Comparison of ENCODE assay signal across 15 cellular contexts in the genomic region with DNA sequence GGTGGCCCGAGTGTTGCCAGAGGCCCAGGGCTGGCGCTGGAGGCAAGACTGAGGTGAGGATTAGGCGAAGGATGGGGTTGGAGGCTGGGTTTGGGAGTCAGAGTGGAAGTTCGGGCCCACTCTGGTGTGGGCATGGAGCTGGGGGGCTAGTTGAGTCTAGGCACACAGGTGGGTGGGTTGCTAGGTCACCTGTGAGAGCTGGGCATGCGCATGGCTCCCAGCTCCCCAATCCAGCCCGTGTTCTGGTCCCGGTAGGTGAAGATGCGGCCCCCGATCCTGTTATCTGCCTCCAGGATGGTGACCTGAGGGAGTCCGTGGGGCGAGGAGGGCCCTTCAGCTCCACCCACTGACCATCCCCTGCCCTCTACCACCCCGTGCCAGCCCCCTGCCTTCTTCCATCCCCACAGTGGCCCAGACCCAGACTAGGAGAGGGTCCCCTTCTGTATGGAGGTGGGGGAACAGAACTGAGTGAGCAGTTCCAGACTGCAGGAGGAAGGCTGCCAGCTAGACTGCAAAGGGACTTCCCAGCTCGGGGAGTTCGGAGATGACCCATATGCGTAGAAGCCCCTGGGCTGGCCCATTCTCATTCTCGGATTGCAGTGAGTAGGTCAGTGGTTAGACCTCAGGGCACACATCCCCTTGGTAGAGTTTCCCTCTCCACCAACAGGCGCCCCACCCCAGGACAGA. TPM values are rescaled to one million over a fixed set of nuclear protein-coding genes. Genes with fewer than 3 reads are reported as not detected.
DNase-seq lines count a peak whose midpoint lies in the region; ATAC-seq and TF ChIP-seq lines count a peak whose summit lies in the region.
"Had no signal": no experiment of that assay in that cellular context is flagged by ENCODE, and none has a peak within 500 bp of the region (broad histone marks: within the 10 kb centered on the region; RNA-seq: fewer than 3 reads in every experiment).

No MANE protein-coding gene starts in this region.

- ATAC-seq in GM18873 (IDR thresholded peaks at IDR 0.05; ENCODE audit: low FRiP score, unreplicated experiment), result peak; percentile 36
- ATAC-seq in activated CD8-positive, alpha-beta T cell treated with anti-CD3 and anti-CD28 coated beads for 36 hours, result no peak
- no peak for ATAC-seq in GM23338
- ATAC-seq: Right ventricle myocardium inferior, WTC11 had no signal

- peak; percentile 62 for DNase-seq in activated CD4-positive, alpha-beta T cell treated with anti-CD3 and anti-CD28 coated beads for 48 hours
- DNase-seq in activated CD4-positive, alpha-beta T cell treated with anti-CD3 and anti-CD28 coated beads, Interleukin-2, amount 50 U/mL, for 4 hours, result no peak
- peak; percentile 68 for DNase-seq in activated CD8-positive, alpha-beta T cell treated with anti-CD3 and anti-CD28 coated beads for 36 hours
- peak; percentile 34 for DNase-seq in stimulated activated CD4-positive, alpha-beta T cell treated with anti-CD3 and anti-CD28 coated beads, Interleukin-4, amount 100 ng/mL, for 1 hour
- DNase-seq in hippocampal formation (lab: John Stamatoyannopoulos, UW) (no peak), NCI-H2029 (lab: John Stamatoyannopoulos, UW) (no peak), GM23338 (ENCODE audit: low spot score) (no peak)
- DNase-seq: DMS79, esophagus squamous epithelium, NCI-H446 had no signal

- no peaks in the 10 kb centered on the region for H3K9me2 ChIP-seq in GM23338 (ENCODE audit: insufficient read depth)

- no peaks in the 10 kb centered on the region for H3K79me2 ChIP-seq in GM23338 (replicated peaks; ENCODE audit: insufficient read depth)

- no peaks in the 10 kb centered on the region for H3K9me3 Mint-ChIP-seq in activated CD8-positive, alpha-beta T cell treated with anti-CD3 and anti-CD28 coated beads for 36 hours
- H3K9me3 Mint-ChIP-seq in GM23338, result no peaks in the 10 kb centered on the region; the same call in 2 of the 3 replicates
- H3K9me3 Mint-ChIP-seq: mesothelial cell of epicardium, WTC11 had no signal

- H3K4me1 ChIP-seq in GM23338 (ENCODE audit: insufficient read depth), result peaks cover 9% of the 10 kb centered on the region; the same call in 1 of the 2 replicates
- H3K4me1 ChIP-seq: breast epithelium had no signal

- H3K27me3 Mint-ChIP-seq in activated CD8-positive, alpha-beta T cell treated with anti-CD3 and anti-CD28 coated beads for 36 hours, result no peaks in the 10 kb centered on the region
- peaks cover 21% of the 10 kb centered on the region for H3K27me3 Mint-ChIP-seq in GM23338 (ENCODE audit: insufficient read depth, low read depth, poor library complexity)

- POLR2A ChIA-PET in activated CD8-positive, alpha-beta T cell treated with anti-CD3 and anti-CD28 coated beads for 36 hours (lab: Charles Lee), result interaction anchor here (0.9 to 8.9 kb wide), 7 partner anchors 12 to 88 kb away, joined by 3 to 59 read pairs (median 5); a partner anchor contains a TSS

- intact Hi-C loops in activated CD8-positive, alpha-beta T cell treated with anti-CD3 and anti-CD28 coated beads for 36 hours (cut with micrococcal nuclease), result loop anchor here (5.0 kb wide), 1 partner anchor 37 kb away; no protein-coding TSS in a partner anchor

- no peaks in the 10 kb centered on the region for H3K27me3 ChIP-seq in GM23338 (ENCODE audit: insufficient read depth)
- H3K27me3 ChIP-seq: breast epithelium had no signal

- no peak overlapping the region for H3K4me3 ChIP-seq in GM23338
- H3K4me3 ChIP-seq: breast epithelium, esophagus squamous epithelium had no signal

- no peak overlapping the region for H3K27ac ChIP-seq in GM23338 (ENCODE audit: low read depth)
- H3K27ac ChIP-seq: breast epithelium, esophagus squamous epithelium had no signal

- H3K36me3 Mint-ChIP-seq in activated CD8-positive, alpha-beta T cell treated with anti-CD3 and anti-CD28 coated beads for 36 hours (ENCODE audit: low read depth), result peaks cover 2% of the 10 kb centered on the region
- no peaks in the 10 kb centered on the region for H3K36me3 Mint-ChIP-seq in GM23338 (ENCODE audit: low read depth)
- H3K36me3 Mint-ChIP-seq: mesothelial cell of epicardium, WTC11 had no signal

- no peaks in the 10 kb centered on the region for H3K36me3 ChIP-seq in GM23338 (ENCODE audit: insufficient read depth)
- H3K36me3 ChIP-seq: breast epithelium, esophagus squamous epithelium had no signal

- no peak overlapping the region for H3K4me2 ChIP-seq in GM23338

- no peak for TF ChIP-seq CTCF in activated CD8-positive, alpha-beta T cell treated with anti-CD3 and anti-CD28 coated beads for 36 hours (IDR thresholded peaks at IDR 0.05)
- no peak for TF ChIP-seq CTCF in GM23338 (conservative IDR thresholded peaks at IDR 0.05; ENCODE audit: low read depth in 2 of 2)

- peaks cover 58% of the 10 kb centered on the region for H3K4me1 Mint-ChIP-seq in activated CD8-positive, alpha-beta T cell treated with anti-CD3 and anti-CD28 coated beads for 36 hours (ENCODE audit: low read depth)
- H3K4me1 Mint-ChIP-seq in GM23338, result peaks cover 17% of the 10 kb centered on the region

- CTCF ChIA-PET in activated CD8-positive, alpha-beta T cell treated with anti-CD3 and anti-CD28 coated beads for 36 hours (lab: Charles Lee), result interaction anchor here (1.7 kb wide), 1 partner anchor 222 kb away, joined by 4 read pairs; no protein-coding TSS in a partner anchor

- peak overlapping the region; percentile 75 for H3K4me3 Mint-ChIP-seq in activated CD8-positive, alpha-beta T cell treated with anti-CD3 and anti-CD28 coated beads for 36 hours
- H3K4me3 Mint-ChIP-seq in GM23338, result no peak overlapping the region
- H3K4me3 Mint-ChIP-seq: mesothelial cell of epicardium, WTC11 had no signal

- H4K20me1 ChIP-seq in GM23338 (replicated peaks; ENCODE audit: insufficient read depth), result no peaks in the 10 kb centered on the region

- peak overlapping the region; percentile 96 for H3K27ac Mint-ChIP-seq in activated CD8-positive, alpha-beta T cell treated with anti-CD3 and anti-CD28 coated beads for 36 hours
- H3K27ac Mint-ChIP-seq in GM23338, result no peak overlapping the region
- H3K27ac Mint-ChIP-seq: mesothelial cell of epicardium, WTC11 had no signal

- peaks cover 7% of the 10 kb centered on the region; the same call in 1 of the 2 replicates for H3F3A ChIP-seq in GM23338 (replicated peaks; ENCODE audit: low read depth)

- H2AFZ ChIP-seq in GM23338, result no peak overlapping the region

TF ChIP-seq in GM23338, 12 proteins besides CTCF, POLR2A, EP300 and RAD21:
- TF ChIP-seq EZH2phosphoT487 (IDR thresholded peaks at IDR 0.05; ENCODE audit: unreplicated experiment) (no peak), CREB1 (CRISPR knock-in tag; IDR thresholded peaks at IDR 0.05; ENCODE audit: low read depth) (no peak), EZH2 (IDR thresholded peaks at IDR 0.05; ENCODE audit: low read depth, unreplicated experiment) (no peak), ZNF114 (CRISPR knock-in tag; IDR thresholded peaks at IDR 0.05) (no peak)
- TF ChIP-seq, protein P1, sequence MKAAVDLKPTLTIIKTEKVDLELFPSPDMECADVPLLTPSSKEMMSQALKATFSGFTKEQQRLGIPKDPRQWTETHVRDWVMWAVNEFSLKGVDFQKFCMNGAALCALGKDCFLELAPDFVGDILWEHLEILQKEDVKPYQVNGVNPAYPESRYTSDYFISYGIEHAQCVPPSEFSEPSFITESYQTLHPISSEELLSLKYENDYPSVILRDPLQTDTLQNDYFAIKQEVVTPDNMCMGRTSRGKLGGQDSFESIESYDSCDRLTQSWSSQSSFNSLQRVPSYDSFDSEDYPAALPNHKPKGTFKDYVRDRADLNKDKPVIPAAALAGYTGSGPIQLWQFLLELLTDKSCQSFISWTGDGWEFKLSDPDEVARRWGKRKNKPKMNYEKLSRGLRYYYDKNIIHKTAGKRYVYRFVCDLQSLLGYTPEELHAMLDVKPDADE (IDR thresholded peaks at IDR 0.05), result no peak
TF ChIP-seq in GM23338: peak in this region for 0.

RNA-seq across cellular contexts. Expression of a gene that starts 1.7 kb away (rescaled TPM):
- total RNA-seq in activated CD8-positive, alpha-beta T cell treated with anti-CD3 and anti-CD28 coated beads for 36 hours, result 10 to 100 TPM; 16.1 to 16.2 TPM
- total RNA-seq in GM23338 (2014; rRNA removed; shearing (Covaris generic)), result 0.50 and 0.69 TPM in 2 replicates
- polyA plus RNA-seq in GM23338 (2016; fragmentation: Nextera tagmentation; extraction: Ambion mirVana), result 0.57 and 0.60 TPM in 2 replicates

RNA-seq across cellular contexts. Expression of a gene that starts 17.5 kb away (rescaled TPM):
- 10 to 100 TPM; 26.6 to 26.8 TPM for total RNA-seq in activated CD8-positive, alpha-beta T cell treated with anti-CD3 and anti-CD28 coated beads for 36 hours
- 12.1 and 19.3 TPM in 2 replicates for total RNA-seq in GM23338 (2014; rRNA removed; shearing (Covaris generic))
- 39.5 and 43.1 TPM in 2 replicates for polyA plus RNA-seq in GM23338 (2016; fragmentation: Nextera tagmentation; extraction: Ambion mirVana)

RNA-seq across cellular contexts. Expression of a gene that starts 17.9 kb away (rescaled TPM):
- total RNA-seq in activated CD8-positive, alpha-beta T cell treated with anti-CD3 and anti-CD28 coated beads for 36 hours, result 10 to 100 TPM; 17.5 to 19.5 TPM
- 15.7 and 21.5 TPM in 2 replicates for total RNA-seq in GM23338 (2014; rRNA removed; shearing (Covaris generic))
- 28.0 and 28.6 TPM in 2 replicates for polyA plus RNA-seq in GM23338 (2016; fragmentation: Nextera tagmentation; extraction: Ambion mirVana)

RNA-seq across cellular contexts. Expression of a gene that starts 27.6 kb away (rescaled TPM):
- total RNA-seq in activated CD8-positive, alpha-beta T cell treated with anti-CD3 and anti-CD28 coated beads for 36 hours, result 10 to 100 TPM; 58.8 to 65.9 TPM
- total RNA-seq in GM23338 (2014; rRNA removed; shearing (Covaris generic)), result 81.4 and 99.6 TPM in 2 replicates
- polyA plus RNA-seq in GM23338 (2016; fragmentation: Nextera tagmentation; extraction: Ambion mirVana), result 109 and 112 TPM in 2 replicates

RNA-seq across cellular contexts. Expression of a gene that starts 34.0 kb away (rescaled TPM):
- total RNA-seq in activated CD8-positive, alpha-beta T cell treated with anti-CD3 and anti-CD28 coated beads for 36 hours, result 10 to 100 TPM; 11.8 TPM
- 7.4 and 8.2 TPM in 2 replicates for total RNA-seq in GM23338 (2014; rRNA removed; shearing (Covaris generic))
- 9.6 and 10.3 TPM in 2 replicates for polyA plus RNA-seq in GM23338 (2016; fragmentation: Nextera tagmentation; extraction: Ambion mirVana)

Comparison
In these comparisons a context has a peak if more than half of its experiments do, and no peak if none do; other contexts are left out.
1. DNase-seq: peak in activated CD4-positive, alpha-beta T cell treated with anti-CD3 and anti-CD28 coated beads for 48 hours (single experiment), activated CD8-positive, alpha-beta T cell treated with anti-CD3 and anti-CD28 coated beads for 36 hours (single experiment) and stimulated activated CD4-positive, alpha-beta T cell treated with anti-CD3 and anti-CD28 coated beads, Interleukin-4, amount 100 ng/mL, for 1 hour (single experiment); none in activated CD4-positive, alpha-beta T cell treated with anti-CD3 and anti-CD28 coated beads, Interleukin-2, amount 50 U/mL, for 4 hours (0 of 2), hippocampal formation (0 of 2), NCI-H2029 (single experiment) and GM23338 (single experiment).
2. RNA of a gene that starts 1.7 kb away (total RNA-seq): 16.1 to 16.2 TPM in activated CD8-positive, alpha-beta T cell treated with anti-CD3 and anti-CD28 coated beads for 36 hours; 0.50 to 0.69 TPM in GM23338; every median in the first group is over 10 times any median in the second.